In the genomic region with DNA sequence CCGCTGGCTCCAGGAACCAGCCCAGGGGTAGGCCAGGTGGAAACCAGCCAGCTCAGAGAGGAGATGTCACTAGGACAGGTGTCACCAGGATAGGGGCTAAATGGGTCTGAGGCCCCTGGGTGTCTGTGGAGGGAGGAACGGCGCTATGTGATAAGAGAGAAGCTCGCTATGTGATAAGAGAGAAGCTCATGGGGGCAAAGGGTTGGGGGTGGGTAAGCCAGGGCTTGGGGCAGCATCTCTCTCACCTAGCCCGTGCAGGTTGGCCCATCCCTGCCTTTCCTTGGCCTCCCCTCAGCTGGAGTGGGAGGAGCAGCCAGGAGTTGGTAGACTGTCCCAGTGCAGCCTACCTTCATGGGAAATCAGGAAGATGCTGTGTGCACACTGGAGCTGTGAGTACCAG, we compare ENCODE assay signal across 10 cellular contexts. TPM values are rescaled to one million over a fixed set of nuclear protein-coding genes. Genes with fewer than 3 reads are reported as not detected.
A peak's percentile ranks its signal among the peaks of the same experiment; 100 is the strongest.
DNase-seq lines count a peak whose midpoint lies in the region; ATAC-seq and TF ChIP-seq lines count a peak whose summit lies in the region.
"Had no signal": no experiment of that assay in that cellular context is flagged by ENCODE, and none has a peak within 500 bp of the region (broad histone marks: within the 10 kb centered on the region; RNA-seq: fewer than 3 reads in every experiment).

No MANE protein-coding gene starts in this region.

- no peaks in the 10 kb centered on the region for H3K27me3 ChIP-seq in CD4-positive, alpha-beta memory T cell (ENCODE audit: insufficient read depth, low read length)
- H3K27me3 ChIP-seq in neutrophil, result no peaks in the 10 kb centered on the region
- H3K27me3 ChIP-seq in WERI-Rb-1 (ENCODE audit: insufficient read depth, low read depth, severe bottlenecking), result no peaks in the 10 kb centered on the region
- H3K27me3 ChIP-seq in ascending aorta, result no peaks in the 10 kb centered on the region

- intact Hi-C loops in CD4-positive, alpha-beta memory T cell (cut with micrococcal nuclease), result loop anchor here (10.0 kb wide), 1 partner anchor 240 kb away; no protein-coding TSS in a partner anchor
- intact Hi-C loops in ascending aorta (cut with DNase I), result loop anchor here (5.0 kb wide), 1 partner anchor 52 kb away; no protein-coding TSS in a partner anchor

- no peaks in the 10 kb centered on the region for H3K9me3 Mint-ChIP-seq in CD4-positive, alpha-beta memory T cell
- no peaks in the 10 kb centered on the region for H3K9me3 Mint-ChIP-seq in IgD-negative memory B cell

- ATAC-seq in HG02840 (IDR thresholded peaks at IDR 0.05; ENCODE audit: low FRiP score, unreplicated experiment), result no peak

- peaks cover 69% of the 10 kb centered on the region for H3K4me1 ChIP-seq in CD4-positive, alpha-beta memory T cell (ENCODE audit: insufficient read depth, low read length)
- peaks cover 65 to 72% of the 10 kb centered on the region in 2 experiments for H3K4me1 ChIP-seq in neutrophil (ENCODE audit: control insufficient read depth in 1 of 2, insufficient read depth in 1 of 2, low read depth in 1 of 2, low read length in 1 of 2)
- H3K4me1 ChIP-seq in ascending aorta, result peaks cover 12 to 31% of the 10 kb centered on the region in 2 donors

- no peaks in the 10 kb centered on the region for H3K27me3 Mint-ChIP-seq in CD4-positive, alpha-beta memory T cell
- H3K27me3 Mint-ChIP-seq in IgD-negative memory B cell, result no peaks in the 10 kb centered on the region

- peak overlapping the region in 1 of 2 donors; percentile 92 for H3K4me3 ChIP-seq in CD4-positive, alpha-beta memory T cell (ENCODE audit: low read length in 2 of 2)
- peak overlapping the region; percentile 88 for H3K4me3 ChIP-seq in coronary artery
- H3K4me3 ChIP-seq in neutrophil (ENCODE audit: low read depth in 1 of 2, low read length in 1 of 2), result peak overlapping the region; percentile 93 to 99
- no peak overlapping the region for H3K4me3 ChIP-seq in WERI-Rb-1 (ENCODE audit: low read depth, low read length)
- no peak overlapping the region for H3K4me3 ChIP-seq in ascending aorta

- DNase-seq in CD4-positive, alpha-beta memory T cell, result no peak
- DNase-seq in coronary artery (ENCODE audit: low spot score), result no peak
- DNase-seq in WERI-Rb-1, result no peak
- DNase-seq in ascending aorta (ENCODE audit: low spot score in 2 of 2), result no peak
- DNase-seq in SKM-1 (lab: John Stamatoyannopoulos, UW; ENCODE audit: unreplicated experiment), result no peak
- DNase-seq: activated effector memory CD4-positive, alpha-beta T cell treated with Interleukin-2 at 50 U/mL for 16 hours; NCI-H1436 treated with DMSO at 0.1 percent for 48 hours had no signal

- H3K27ac Mint-ChIP-seq in CD4-positive, alpha-beta memory T cell, result peak overlapping the region; percentile 89 to 97 (median 97)
- peak overlapping the region; percentile 78 to 94 (median 89) for H3K27ac Mint-ChIP-seq in IgD-negative memory B cell

- peak overlapping the region; percentile 80 to 91 (median 86) for H3K4me3 Mint-ChIP-seq in CD4-positive, alpha-beta memory T cell
- H3K4me3 Mint-ChIP-seq in IgD-negative memory B cell, result peak overlapping the region; percentile 59 to 99 (median 90)

- POLR2A ChIA-PET in CD4-positive, alpha-beta memory T cell (lab: Charles Lee; ENCODE audit: partially characterized antibody), result interaction anchor here (0.7 to 7.4 kb wide), 11 partner anchors 11 to 400 kb away, joined by 3 to 176 read pairs (median 6); a partner anchor contains a TSS

- H3K9me3 ChIP-seq in CD4-positive, alpha-beta memory T cell (ENCODE audit: control insufficient read depth in 1 of 2, low read length in 2 of 2), result no peaks in the 10 kb centered on the region
- no peaks in the 10 kb centered on the region for H3K9me3 ChIP-seq in neutrophil
- no peaks in the 10 kb centered on the region for H3K9me3 ChIP-seq in WERI-Rb-1 (ENCODE audit: severe bottlenecking)
- no peaks in the 10 kb centered on the region for H3K9me3 ChIP-seq in ascending aorta

- H3K27ac ChIP-seq in CD4-positive, alpha-beta memory T cell (ENCODE audit: low read depth, low read length), result peak overlapping the region; percentile 67
- peak overlapping the region in 1 of 2 donors; percentile 93 for H3K27ac ChIP-seq in coronary artery
- H3K27ac ChIP-seq in neutrophil, result peak overlapping the region; percentile 96
- H3K27ac ChIP-seq in WERI-Rb-1, result no peak overlapping the region
- peak overlapping the region in 1 of 2 donors; percentile 6 for H3K27ac ChIP-seq in ascending aorta

- peaks cover 35 to 79% (median 66%) of the 10 kb centered on the region in 4 donors for H3K4me1 Mint-ChIP-seq in CD4-positive, alpha-beta memory T cell
- peaks cover 28 to 39% (median 32%) of the 10 kb centered on the region in 3 donors for H3K4me1 Mint-ChIP-seq in IgD-negative memory B cell

- peaks cover 6% of the 10 kb centered on the region for H3K36me3 ChIP-seq in CD4-positive, alpha-beta memory T cell (ENCODE audit: insufficient read depth, low read length)
- H3K36me3 ChIP-seq in neutrophil, result no peaks in the 10 kb centered on the region
- H3K36me3 ChIP-seq in WERI-Rb-1, result peaks cover 22% of the 10 kb centered on the region
- no peaks in the 10 kb centered on the region for H3K36me3 ChIP-seq in ascending aorta

- CTCF ChIA-PET in CD4-positive, alpha-beta memory T cell (lab: Charles Lee; ENCODE audit: partially characterized antibody), result interaction anchor here (0.9 to 9.1 kb wide), 12 partner anchors 9 to 370 kb away, joined by 3 to 181 read pairs (median 4); a partner anchor contains a TSS

- no peak for TF ChIP-seq CTCF in coronary artery (IDR thresholded peaks at IDR 0.05)
- no peak for TF ChIP-seq CTCF in neutrophil (IDR thresholded peaks at IDR 0.05)
- TF ChIP-seq CTCF in WERI-Rb-1 (IDR thresholded peaks at IDR 0.05; ENCODE audit: low read depth, low read length), result no peak
- TF ChIP-seq CTCF in ascending aorta (IDR thresholded peaks at IDR 0.05), result no peak

- peaks cover 0 to 13% of the 10 kb centered on the region in 2 donors for H3K36me3 Mint-ChIP-seq in CD4-positive, alpha-beta memory T cell
- no peaks in the 10 kb centered on the region for H3K36me3 Mint-ChIP-seq in IgD-negative memory B cell

RNA-seq across cellular contexts. Expression of a gene that starts 26.5 kb away (rescaled TPM):
- total RNA-seq in CD4-positive, alpha-beta memory T cell, result under 1 TPM; 0.44 to 0.52 TPM
- polyA plus RNA-seq in CD4-positive, alpha-beta memory T cell, result under 1 TPM in 1 of 2 donors, not detected in 1; 0.05 TPM
- polyA plus RNA-seq in IgD-negative memory B cell, result not detected
- 51.0 TPM for total RNA-seq in ascending aorta

Comparison
In these comparisons a context has a peak if more than half of its experiments do, and no peak if none do; other contexts are left out.
1. H3K4me3 ChIP-seq: peak in coronary artery (single experiment) and neutrophil (2 of 2); none in WERI-Rb-1 (single experiment) and ascending aorta (0 of 2).
2. RNA of a gene that starts 26.5 kb away (total RNA-seq): 51.0 TPM in ascending aorta (single experiment); 0.44 to 0.52 TPM in CD4-positive, alpha-beta memory T cell; every median in the first group is over 10 times any median in the second.